9 cellular contexts compared by ENCODE assay signal in the genomic region with DNA sequence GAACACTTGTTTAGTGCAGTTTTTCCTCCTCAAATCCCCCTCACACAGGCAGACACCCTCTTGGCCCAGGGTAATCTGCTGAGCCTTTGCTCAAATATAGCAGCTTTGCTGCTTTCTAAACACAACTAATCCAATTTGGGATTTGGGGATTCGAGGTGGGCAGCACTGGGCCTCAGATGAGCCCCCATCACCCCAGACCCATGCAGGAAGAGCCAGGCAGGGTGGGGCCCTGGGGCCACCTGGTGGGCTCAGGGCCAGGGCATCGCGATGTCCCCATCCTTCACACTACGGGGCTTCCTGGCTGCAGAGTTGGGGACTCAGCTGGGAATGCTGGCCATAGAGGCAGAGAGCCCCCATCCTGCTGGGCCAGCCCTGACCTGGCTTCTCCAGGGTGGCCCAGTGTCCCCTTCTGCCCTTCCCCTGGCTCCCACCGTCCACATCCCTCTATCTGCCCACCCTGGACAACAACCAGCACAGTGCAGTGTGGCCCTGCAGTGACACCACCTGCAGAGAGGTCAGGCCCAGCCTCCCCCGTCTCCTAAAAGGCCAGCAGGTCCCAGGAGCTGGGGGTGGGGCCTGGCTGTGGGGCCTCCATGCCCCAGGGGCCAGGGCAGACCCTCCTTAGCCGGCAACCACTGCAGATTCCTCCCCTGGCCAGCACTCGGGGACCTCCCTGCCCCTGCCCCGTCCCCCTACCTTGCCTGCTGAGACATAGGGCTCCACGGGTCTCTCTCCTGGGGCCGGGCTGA. TPM values are rescaled to one million over a fixed set of nuclear protein-coding genes. Genes with fewer than 3 reads are reported as not detected.
DNase-seq lines count a peak whose midpoint lies in the region; ATAC-seq, FAIRE-seq and TF ChIP-seq lines count a peak whose summit lies in the region.
"Had no signal": no experiment of that assay in that cellular context is flagged by ENCODE, and none has a peak within 500 bp of the region (broad histone marks: within the 10 kb centered on the region; RNA-seq: fewer than 3 reads in every experiment).

No MANE protein-coding gene starts in this region.

- no peak for FAIRE-seq in bronchial epithelial cell (lab: Jason Lieb, UNC)

- H3K4me3 Mint-ChIP-seq in CD4-positive, CD25-positive, alpha-beta regulatory T cell = peak overlapping the region; percentile 84 to 98 (median 95)
- peak overlapping the region; percentile 92 for H3K4me3 Mint-ChIP-seq in natural killer cell

- no peak for DNase-seq in CD4-positive, CD25-positive, alpha-beta regulatory T cell
- DNase-seq in MG63 = no peak
- DNase-seq in bronchial epithelial cell (ENCODE audit: low read depth) = no peak
- no peak for DNase-seq in natural killer cell
- no peak for DNase-seq in COLO829 (ENCODE audit: low spot score)
- DNase-seq in NCI-H446 (lab: John Stamatoyannopoulos, UW) = no peak
- no peak for DNase-seq in adrenal gland
- DNase-seq: activated effector memory CD4-positive, alpha-beta T cell treated with anti-CD3 and anti-CD28 coated beads, Interleukin-2, amount 50 U/mL, for 16 hours had no signal

- WGBS in adrenal gland, 4 donors = 75 to 82% (median 76%) methylated on average over 11 of the region's 11 CpGs; no CpG with 5 or more reads in 1 of the 4 donors

- H3K27ac ChIP-seq in CD4-positive, CD25-positive, alpha-beta regulatory T cell (ENCODE audit: insufficient read depth, low read length, poor library complexity, severe bottlenecking) = peak overlapping the region; percentile 63
- peak overlapping the region in 1 of 5 donors; percentile 74 for H3K27ac ChIP-seq in adrenal gland

- no peaks in the 10 kb centered on the region for H3K9me3 Mint-ChIP-seq in CD4-positive, CD25-positive, alpha-beta regulatory T cell
- H3K9me3 Mint-ChIP-seq in natural killer cell = no peaks in the 10 kb centered on the region

- no peaks in the 10 kb centered on the region for H3K27me3 ChIP-seq in CD4-positive, CD25-positive, alpha-beta regulatory T cell (ENCODE audit: control insufficient read depth, insufficient read depth, low read length)
- no peaks in the 10 kb centered on the region for H3K27me3 ChIP-seq in MG63
- no peaks in the 10 kb centered on the region for H3K27me3 ChIP-seq in bronchial epithelial cell (ENCODE audit: control insufficient read depth, insufficient read depth, low read length)
- no peaks in the 10 kb centered on the region for H3K27me3 ChIP-seq in adrenal gland

- H3K9me3 ChIP-seq in CD4-positive, CD25-positive, alpha-beta regulatory T cell (ENCODE audit: control insufficient read depth in 2 of 2, low read length in 2 of 2) = no peaks in the 10 kb centered on the region
- H3K9me3 ChIP-seq in MG63 = no peaks in the 10 kb centered on the region
- no peaks in the 10 kb centered on the region for H3K9me3 ChIP-seq in adrenal gland (replicated peaks in 1 of 3)

- no peak for TF ChIP-seq CTCF in bronchial epithelial cell (IDR thresholded peaks at IDR 0.05; ENCODE audit: insufficient read depth, low read length, severe bottlenecking)
- TF ChIP-seq CTCF in natural killer cell (IDR thresholded peaks at IDR 0.05) = no peak
- no peak for TF ChIP-seq CTCF in adrenal gland (IDR thresholded peaks at IDR 0.05)

- peaks cover 0 to 35% (median 16%) of the 10 kb centered on the region in 4 donors for H3K4me1 Mint-ChIP-seq in CD4-positive, CD25-positive, alpha-beta regulatory T cell
- peaks cover 17 to 52% of the 10 kb centered on the region in 2 donors for H3K4me1 Mint-ChIP-seq in natural killer cell

- no peaks in the 10 kb centered on the region for H3K27me3 Mint-ChIP-seq in CD4-positive, CD25-positive, alpha-beta regulatory T cell
- no peaks in the 10 kb centered on the region for H3K27me3 Mint-ChIP-seq in natural killer cell (ENCODE audit: low read depth in 2 of 2)

- H3K4me3 ChIP-seq in CD4-positive, CD25-positive, alpha-beta regulatory T cell (ENCODE audit: low read depth, low read length) = peak overlapping the region; percentile 77
- peak overlapping the region; percentile 67 for H3K4me3 ChIP-seq in MG63
- peak overlapping the region; percentile 76 for H3K4me3 ChIP-seq in bronchial epithelial cell (ENCODE audit: low read depth, low read length)
- peak overlapping the region in 1 of 4 donors; percentile 48 for H3K4me3 ChIP-seq in adrenal gland

- no peak for ATAC-seq in CD4-positive, CD25-positive, alpha-beta regulatory T cell (ENCODE audit: low read depth in 2 of 2)
- ATAC-seq in natural killer cell (no peak), esophagus mucosa (no peak)

- H3K27ac Mint-ChIP-seq in CD4-positive, CD25-positive, alpha-beta regulatory T cell = peak overlapping the region; percentile 92 to 95 (median 94)
- H3K27ac Mint-ChIP-seq in natural killer cell = peak overlapping the region; percentile 83 to 93

- no peak for TF ChIP-seq POLR2A in adrenal gland (IDR thresholded peaks at IDR 0.05)

- intact Hi-C loops in natural killer cell (cut with micrococcal nuclease) = no loop called here
- intact Hi-C loops in adrenal gland (cut with DNase I) = no loop called here

- no peaks in the 10 kb centered on the region for H3K36me3 Mint-ChIP-seq in CD4-positive, CD25-positive, alpha-beta regulatory T cell
- no peaks in the 10 kb centered on the region for H3K36me3 Mint-ChIP-seq in natural killer cell

- peaks cover 33% of the 10 kb centered on the region for H3K4me1 ChIP-seq in CD4-positive, CD25-positive, alpha-beta regulatory T cell (ENCODE audit: control insufficient read depth, insufficient read depth, low read length, poor library complexity, severe bottlenecking)
- peaks cover 14 to 23% of the 10 kb centered on the region in 2 donors for H3K4me1 ChIP-seq in adrenal gland (replicated peaks in 1 of 2)

- no peaks in the 10 kb centered on the region for H3K36me3 ChIP-seq in CD4-positive, CD25-positive, alpha-beta regulatory T cell (ENCODE audit: control insufficient read depth, insufficient read depth, low read length)
- H3K36me3 ChIP-seq in MG63 (no peaks in the 10 kb centered on the region), bronchial epithelial cell (ENCODE audit: control insufficient read depth, insufficient read depth, low read length) (peaks cover 4% of the 10 kb centered on the region), adrenal gland (replicated peaks in 1 of 2) (no peaks in the 10 kb centered on the region)

RNA-seq across cellular contexts. Expression of a gene that starts 56.6 kb away (rescaled TPM):
- 0.44 TPM for total RNA-seq in CD4-positive, CD25-positive, alpha-beta regulatory T cell
- polyA plus RNA-seq in CD4-positive, CD25-positive, alpha-beta regulatory T cell = not detected
- total RNA-seq in MG63 (2014; rRNA removed; shearing (Covaris generic); ENCODE audit: low replicate concordance) = not detected in 2 replicates
- total RNA-seq in bronchial epithelial cell (not detected in 2 replicates), natural killer cell (under 1 TPM in 1 of 3 donors, not detected in 2; 0.64 TPM), esophagus mucosa (0.44 TPM), adrenal gland (1 to 10 TPM in 2 of 8 donors, under 1 TPM in 5, not detected in 1; 0.30 to 1.6 (median 0.54) TPM)
- polyA plus RNA-seq in adrenal gland = 10 to 100 TPM in 1 of 3 donors, 1 to 10 TPM in 1, not detected in 1; 2.9 to 19.0 TPM
